Comparison of ENCODE assay signal across 1 cellular context in genomic region chr2:144230452-144231085, GRCh38.
TF ChIP-seq lines count a peak whose summit lies in the region.

No MANE protein-coding gene starts in this region.

TF ChIP-seq in K562, 482 proteins besides CTCF, POLR2A, EP300 and RAD21 (continued from another document and continues in another):
- TF ChIP-seq AFF1 (IDR thresholded peaks at IDR 0.05; ENCODE audit: low read depth in 1 of 2, partially characterized antibody in 2 of 2): no peak
- no peak for TF ChIP-seq BHLHE40 (IDR thresholded peaks at IDR 0.05; ENCODE audit: low read length)
- no peak for TF ChIP-seq NCOA4 (IDR thresholded peaks at IDR 0.05; ENCODE audit: partially characterized antibody)
- TF ChIP-seq CBFA2T2 (conservative IDR thresholded peaks at IDR 0.05): peak; percentile 53
- TF ChIP-seq HNRNPL (IDR thresholded peaks at IDR 0.05; ENCODE audit: low read depth, low read length): no peak
- TF ChIP-seq GMEB1 (CRISPR knock-in tag; IDR thresholded peaks at IDR 0.05): no peak
- no peak for TF ChIP-seq NR2C2 (CRISPR knock-in tag; IDR thresholded peaks at IDR 0.05)
- peak; percentile 29; the same call in 1 of the 2 replicates for TF ChIP-seq NR2C2 (tag; IDR thresholded peaks at IDR 0.05)
- TF ChIP-seq, protein P1, sequence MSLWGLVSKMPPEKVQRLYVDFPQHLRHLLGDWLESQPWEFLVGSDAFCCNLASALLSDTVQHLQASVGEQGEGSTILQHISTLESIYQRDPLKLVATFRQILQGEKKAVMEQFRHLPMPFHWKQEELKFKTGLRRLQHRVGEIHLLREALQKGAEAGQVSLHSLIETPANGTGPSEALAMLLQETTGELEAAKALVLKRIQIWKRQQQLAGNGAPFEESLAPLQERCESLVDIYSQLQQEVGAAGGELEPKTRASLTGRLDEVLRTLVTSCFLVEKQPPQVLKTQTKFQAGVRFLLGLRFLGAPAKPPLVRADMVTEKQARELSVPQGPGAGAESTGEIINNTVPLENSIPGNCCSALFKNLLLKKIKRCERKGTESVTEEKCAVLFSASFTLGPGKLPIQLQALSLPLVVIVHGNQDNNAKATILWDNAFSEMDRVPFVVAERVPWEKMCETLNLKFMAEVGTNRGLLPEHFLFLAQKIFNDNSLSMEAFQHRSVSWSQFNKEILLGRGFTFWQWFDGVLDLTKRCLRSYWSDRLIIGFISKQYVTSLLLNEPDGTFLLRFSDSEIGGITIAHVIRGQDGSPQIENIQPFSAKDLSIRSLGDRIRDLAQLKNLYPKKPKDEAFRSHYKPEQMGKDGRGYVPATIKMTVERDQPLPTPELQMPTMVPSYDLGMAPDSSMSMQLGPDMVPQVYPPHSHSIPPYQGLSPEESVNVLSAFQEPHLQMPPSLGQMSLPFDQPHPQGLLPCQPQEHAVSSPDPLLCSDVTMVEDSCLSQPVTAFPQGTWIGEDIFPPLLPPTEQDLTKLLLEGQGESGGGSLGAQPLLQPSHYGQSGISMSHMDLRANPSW (CRISPR knock-in tag; IDR thresholded peaks at IDR 0.05): no peak
- no peak for TF ChIP-seq CEBPB (tag; IDR thresholded peaks at IDR 0.05)
- no peak for TF ChIP-seq E2F6 (IDR thresholded peaks at IDR 0.05; ENCODE audit: borderline replicate concordance in 1 of 2, extremely low read depth in 1 of 2, insufficient read depth in 1 of 2, insufficient read length in 1 of 2, low read depth in 1 of 2, low read length in 1 of 2, poor library complexity in 1 of 2, severe bottlenecking in 1 of 2)
- no peak for TF ChIP-seq TAF9B (IDR thresholded peaks at IDR 0.05; ENCODE audit: partially characterized antibody)
- TF ChIP-seq ZNF79 (CRISPR knock-in tag; IDR thresholded peaks at IDR 0.05; ENCODE audit: low read depth): no peak
- TF ChIP-seq MYNN (IDR thresholded peaks at IDR 0.05): no peak
- no peak for TF ChIP-seq MYNN (CRISPR knock-in tag; IDR thresholded peaks at IDR 0.05)
- no peak for TF ChIP-seq NRF1 (conservative IDR thresholded peaks at IDR 0.05 in 1 of 2, IDR thresholded peaks at IDR 0.05 in 1 of 2)
- TF ChIP-seq, protein P2, sequence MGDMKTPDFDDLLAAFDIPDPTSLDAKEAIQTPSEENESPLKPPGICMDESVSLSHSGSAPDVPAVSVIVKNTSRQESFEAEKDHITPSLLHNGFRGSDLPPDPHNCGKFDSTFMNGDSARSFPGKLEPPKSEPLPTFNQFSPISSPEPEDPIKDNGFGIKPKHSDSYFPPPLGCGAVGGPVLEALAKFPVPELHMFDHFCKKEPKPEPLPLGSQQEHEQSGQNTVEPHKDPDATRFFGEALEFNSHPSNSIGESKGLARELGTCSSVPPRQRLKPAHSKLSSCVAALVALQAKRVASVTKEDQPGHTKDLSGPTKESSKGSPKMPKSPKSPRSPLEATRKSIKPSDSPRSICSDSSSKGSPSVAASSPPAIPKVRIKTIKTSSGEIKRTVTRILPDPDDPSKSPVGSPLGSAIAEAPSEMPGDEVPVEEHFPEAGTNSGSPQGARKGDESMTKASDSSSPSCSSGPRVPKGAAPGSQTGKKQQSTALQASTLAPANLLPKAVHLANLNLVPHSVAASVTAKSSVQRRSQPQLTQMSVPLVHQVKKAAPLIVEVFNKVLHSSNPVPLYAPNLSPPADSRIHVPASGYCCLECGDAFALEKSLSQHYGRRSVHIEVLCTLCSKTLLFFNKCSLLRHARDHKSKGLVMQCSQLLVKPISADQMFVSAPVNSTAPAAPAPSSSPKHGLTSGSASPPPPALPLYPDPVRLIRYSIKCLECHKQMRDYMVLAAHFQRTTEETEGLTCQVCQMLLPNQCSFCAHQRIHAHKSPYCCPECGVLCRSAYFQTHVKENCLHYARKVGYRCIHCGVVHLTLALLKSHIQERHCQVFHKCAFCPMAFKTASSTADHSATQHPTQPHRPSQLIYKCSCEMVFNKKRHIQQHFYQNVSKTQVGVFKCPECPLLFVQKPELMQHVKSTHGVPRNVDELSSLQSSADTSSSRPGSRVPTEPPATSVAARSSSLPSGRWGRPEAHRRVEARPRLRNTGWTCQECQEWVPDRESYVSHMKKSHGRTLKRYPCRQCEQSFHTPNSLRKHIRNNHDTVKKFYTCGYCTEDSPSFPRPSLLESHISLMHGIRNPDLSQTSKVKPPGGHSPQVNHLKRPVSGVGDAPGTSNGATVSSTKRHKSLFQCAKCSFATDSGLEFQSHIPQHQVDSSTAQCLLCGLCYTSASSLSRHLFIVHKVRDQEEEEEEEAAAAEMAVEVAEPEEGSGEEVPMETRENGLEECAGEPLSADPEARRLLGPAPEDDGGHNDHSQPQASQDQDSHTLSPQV (IDR thresholded peaks at IDR 0.05): peak; percentile 75
- TF ChIP-seq, protein P3, sequence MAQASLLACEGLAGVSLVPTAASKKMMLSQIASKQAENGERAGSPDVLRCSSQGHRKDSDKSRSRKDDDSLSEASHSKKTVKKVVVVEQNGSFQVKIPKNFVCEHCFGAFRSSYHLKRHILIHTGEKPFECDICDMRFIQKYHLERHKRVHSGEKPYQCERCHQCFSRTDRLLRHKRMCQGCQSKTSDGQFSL (CRISPR knock-in tag; IDR thresholded peaks at IDR 0.05): no peak
- TF ChIP-seq, protein P3 (tag; IDR thresholded peaks at IDR 0.05): no peak
- peak; percentile 21; the same call in 1 of the 2 replicates for TF ChIP-seq ZSCAN32 (CRISPR knock-in tag; IDR thresholded peaks at IDR 0.05)
- TF ChIP-seq ZNF354B (CRISPR knock-in tag; IDR thresholded peaks at IDR 0.05): no peak
- peak; percentile 37; the same call in 1 of the 2 replicates for TF ChIP-seq ZFX (CRISPR knock-in tag; IDR thresholded peaks at IDR 0.05)
- TF ChIP-seq BRF1 (IDR thresholded peaks at IDR 0.05; ENCODE audit: borderline replicate concordance, extremely low read depth, insufficient read length): no peak
- TF ChIP-seq XRCC5 (IDR thresholded peaks at IDR 0.05; ENCODE audit: low read depth, low read length): no peak
- no peak for TF ChIP-seq SMAD2 (IDR thresholded peaks at IDR 0.05; ENCODE audit: low read depth, low read length)
- TF ChIP-seq STAG1 (CRISPR knock-in tag; IDR thresholded peaks at IDR 0.05; ENCODE audit: borderline replicate concordance): no peak
- TF ChIP-seq TCF7 (IDR thresholded peaks at IDR 0.05; ENCODE audit: borderline replicate concordance): no peak
- TF ChIP-seq NCOA6 (IDR thresholded peaks at IDR 0.05): no peak
- no peak for TF ChIP-seq ZNF699 (CRISPR knock-in tag; IDR thresholded peaks at IDR 0.05; ENCODE audit: insufficient replicate concordance)
- TF ChIP-seq ZNF780A (CRISPR knock-in tag; IDR thresholded peaks at IDR 0.05): no peak
- TF ChIP-seq POLR2H (tag; IDR thresholded peaks at IDR 0.05; ENCODE audit: low read depth): peak; percentile 53; the same call in 1 of the 2 replicates
- TF ChIP-seq CBX3 (IDR thresholded peaks at IDR 0.05; ENCODE audit: borderline replicate concordance in 1 of 2, low read length in 2 of 2): peak in 1 of 2 experiments; percentile 22; a peak in 1 of 3 replicates
- peak; percentile 55; the same call in 1 of the 2 replicates for TF ChIP-seq LCOR (CRISPR knock-in tag; IDR thresholded peaks at IDR 0.05)
- peak; percentile 73; the same call in 1 of the 2 replicates for TF ChIP-seq CHAMP1 (IDR thresholded peaks at IDR 0.05)
- TF ChIP-seq ATF1 (CRISPR knock-in tag; IDR thresholded peaks at IDR 0.05): no peak
- peak; percentile 44; the same call in 1 of the 2 replicates for TF ChIP-seq ATF1 (tag; IDR thresholded peaks at IDR 0.05)
- TF ChIP-seq, protein P4, sequence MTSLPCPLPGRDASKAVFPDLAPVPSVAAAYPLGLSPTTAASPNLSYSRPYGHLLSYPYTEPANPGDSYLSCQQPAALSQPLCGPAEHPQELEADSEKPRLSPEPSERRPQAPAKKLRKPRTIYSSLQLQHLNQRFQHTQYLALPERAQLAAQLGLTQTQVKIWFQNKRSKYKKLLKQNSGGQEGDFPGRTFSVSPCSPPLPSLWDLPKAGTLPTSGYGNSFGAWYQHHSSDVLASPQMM (CRISPR knock-in tag; IDR thresholded peaks at IDR 0.05): no peak
- TF ChIP-seq KAT2B (IDR thresholded peaks at IDR 0.05; ENCODE audit: low read depth, low read length): no peak
- no peak for TF ChIP-seq MCM2 (IDR thresholded peaks at IDR 0.05; ENCODE audit: low read depth)
- peak; percentile 62 for TF ChIP-seq FOSL1 (tag; conservative IDR thresholded peaks at IDR 0.05)
- TF ChIP-seq ETS2 (tag; IDR thresholded peaks at IDR 0.05; ENCODE audit: borderline replicate concordance, poor library complexity, severe bottlenecking): no peak
- peak; percentile 95 for TF ChIP-seq SMARCA4 (IDR thresholded peaks at IDR 0.05)
- no peak for TF ChIP-seq KDM4B (IDR thresholded peaks at IDR 0.05; ENCODE audit: borderline replicate concordance in 2 of 2, low read depth in 1 of 2)
- TF ChIP-seq CBFA2T3 (IDR thresholded peaks at IDR 0.05): peak; percentile 80
- TF ChIP-seq RBFOX2 (IDR thresholded peaks at IDR 0.05; ENCODE audit: low read depth, low read length): peak; percentile 36; the same call in 1 of the 2 replicates
- TF ChIP-seq, protein P5, sequence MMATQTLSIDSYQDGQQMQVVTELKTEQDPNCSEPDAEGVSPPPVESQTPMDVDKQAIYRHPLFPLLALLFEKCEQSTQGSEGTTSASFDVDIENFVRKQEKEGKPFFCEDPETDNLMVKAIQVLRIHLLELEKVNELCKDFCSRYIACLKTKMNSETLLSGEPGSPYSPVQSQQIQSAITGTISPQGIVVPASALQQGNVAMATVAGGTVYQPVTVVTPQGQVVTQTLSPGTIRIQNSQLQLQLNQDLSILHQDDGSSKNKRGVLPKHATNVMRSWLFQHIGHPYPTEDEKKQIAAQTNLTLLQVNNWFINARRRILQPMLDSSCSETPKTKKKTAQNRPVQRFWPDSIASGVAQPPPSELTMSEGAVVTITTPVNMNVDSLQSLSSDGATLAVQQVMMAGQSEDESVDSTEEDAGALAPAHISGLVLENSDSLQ (IDR thresholded peaks at IDR 0.05): peak; percentile 46; the same call in 1 of the 2 replicates
